ENCODE assay signal across 23 cellular contexts in the genomic region with DNA sequence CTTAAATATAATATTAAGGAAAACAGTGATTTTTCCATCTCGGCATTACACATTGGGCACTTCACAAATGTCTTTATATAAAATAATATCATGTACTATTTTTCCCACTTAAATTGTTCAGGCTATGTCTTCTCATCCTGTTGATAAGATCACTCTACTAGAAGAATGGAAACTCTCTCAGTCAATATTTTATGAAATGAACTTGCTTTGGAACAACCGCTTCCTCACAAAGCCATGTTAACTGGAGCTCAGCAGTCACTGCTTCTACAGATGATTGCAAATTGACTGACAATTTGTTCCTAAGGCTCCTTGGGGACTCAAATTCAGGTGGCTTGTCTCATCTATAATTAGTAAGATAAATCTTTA.
"Had no signal": no experiment of that assay in that cellular context is flagged by ENCODE, and none has a peak within 500 bp of the region (broad histone marks: within the 10 kb centered on the region; RNA-seq: fewer than 3 reads in every experiment).

No MANE protein-coding gene starts in this region.

- H3K27me3 ChIP-seq: esophagus muscularis mucosa, foreskin keratinocyte, heart right ventricle had no signal

- H3K36me3 Mint-ChIP-seq: naive thymus-derived CD4-positive, alpha-beta T cell had no signal

- DNase-seq: effector CD8-positive, alpha-beta T cell; effector memory CD8-positive, alpha-beta T cell; endodermal cell; foreskin keratinocyte; glutamatergic neuron; head of caudate nucleus; heart right ventricle; hippocampal formation; left colon; left ventricle myocardium superior; lower lobe of right lung; mesendoderm; midbrain; naive thymus-derived CD4-positive, alpha-beta T cell had no signal

- H3K27ac Mint-ChIP-seq: effector memory CD8-positive, alpha-beta T cell; memory B cell; naive thymus-derived CD4-positive, alpha-beta T cell had no signal

- H3K9me3 Mint-ChIP-seq: effector memory CD8-positive, alpha-beta T cell; endodermal cell; memory B cell; naive thymus-derived CD4-positive, alpha-beta T cell had no signal

- H3K4me3 ChIP-seq: coronary artery, esophagus muscularis mucosa, heart right ventricle, lower lobe of right lung had no signal

- H3K27me3 Mint-ChIP-seq: memory B cell had no signal

- FAIRE-seq: colon, endometrium, frontal cortex, islet of Langerhans, keratinocyte had no signal

- ATAC-seq: effector memory CD8-positive, alpha-beta T cell; foreskin keratinocyte; left colon; left lobe of liver; left ventricle myocardium superior; lower lobe of right lung; naive thymus-derived CD4-positive, alpha-beta T cell had no signal

- H3K9me3 ChIP-seq: esophagus muscularis mucosa, heart right ventricle, lower lobe of right lung had no signal

- H3K4me1 Mint-ChIP-seq: memory B cell had no signal

- H3K4me3 Mint-ChIP-seq: effector memory CD8-positive, alpha-beta T cell; endodermal cell; memory B cell; naive thymus-derived CD4-positive, alpha-beta T cell had no signal

- H3K4me1 ChIP-seq: foreskin keratinocyte had no signal

- H3K27ac ChIP-seq: coronary artery, esophagus muscularis mucosa, foreskin keratinocyte, lower lobe of right lung had no signal
